Comparison of ENCODE assay signal across 11 cellular contexts in the genomic region with DNA sequence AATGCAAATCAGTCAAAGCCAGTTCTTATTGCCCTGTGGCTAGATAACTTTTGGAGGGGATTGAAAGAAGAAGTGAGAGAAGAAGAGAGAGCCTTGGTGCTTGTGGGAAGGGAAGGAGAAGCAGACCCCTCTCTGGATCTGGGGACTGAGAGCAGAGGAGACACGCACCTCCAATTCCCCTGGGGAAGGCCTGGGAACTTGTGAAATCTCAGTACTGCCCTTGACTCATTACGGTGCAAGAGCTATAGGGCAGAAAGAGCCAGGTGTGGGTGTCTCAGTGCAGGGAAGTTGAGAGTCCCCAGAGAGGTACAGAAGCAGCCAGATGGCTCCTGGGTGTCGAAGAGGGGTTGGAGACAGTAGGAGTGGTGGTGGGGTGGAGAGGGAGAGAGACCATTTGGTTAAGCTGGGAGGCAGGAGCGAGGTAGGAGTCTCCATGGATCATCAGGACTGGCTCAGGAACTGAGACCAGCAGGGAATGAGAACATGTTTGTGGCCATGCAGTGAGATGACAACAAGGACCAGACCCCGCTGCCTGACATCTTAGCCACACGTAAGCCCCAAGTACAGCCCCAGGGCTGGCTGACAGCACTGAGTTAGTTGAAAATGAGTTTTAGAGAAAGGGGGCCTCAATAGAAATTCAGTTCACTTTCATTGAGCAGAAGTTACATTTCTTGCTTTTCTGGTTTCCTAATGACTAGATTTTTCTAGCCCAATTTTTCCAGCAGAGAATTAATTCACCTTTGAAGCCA.
DNase-seq lines count a peak whose midpoint lies in the region; ATAC-seq lines count a peak whose summit lies in the region.
"Had no signal": no experiment of that assay in that cellular context is flagged by ENCODE, and none has a peak within 500 bp of the region (broad histone marks: within the 10 kb centered on the region; RNA-seq: fewer than 3 reads in every experiment).

No MANE protein-coding gene starts in this region.

- peak overlapping the region; percentile 64 for H3K4me2 ChIP-seq in BLaER1

- ATAC-seq in GM19025 (IDR thresholded peaks at IDR 0.05; ENCODE audit: low read depth, unreplicated experiment), result peak; percentile 79
- ATAC-seq in HG02642 (IDR thresholded peaks at IDR 0.05; ENCODE audit: poor library complexity, unreplicated experiment), result peak; percentile 91
- peak; percentile 61 for ATAC-seq in HG03558 (IDR thresholded peaks at IDR 0.05; ENCODE audit: extremely low read depth, unreplicated experiment)
- no peak for ATAC-seq in left cardiac atrium

- H3K27me3 ChIP-seq in BLaER1, result no peaks in the 10 kb centered on the region

- no peak overlapping the region for H3K4me3 ChIP-seq in BLaER1

- peaks cover 38% of the 10 kb centered on the region for H3K36me3 ChIP-seq in BLaER1

- peak overlapping the region; percentile 60 for H3K27ac ChIP-seq in BLaER1
- H3K27ac ChIP-seq in caudate nucleus (ENCODE audit: low read depth, low read length), result no peak overlapping the region

- H3K9ac ChIP-seq in BLaER1, result no peak overlapping the region

- no peaks in the 10 kb centered on the region for H4K20me1 ChIP-seq in BLaER1

- peaks cover 52% of the 10 kb centered on the region for H3K9me3 ChIP-seq in BLaER1

- intact Hi-C loops in left cardiac atrium (cut with DNase I), result no loop called here

- H3K4me1 ChIP-seq in BLaER1, result peaks cover 40% of the 10 kb centered on the region

- DNase-seq in left cardiac atrium (no peak), NCI-H446 treated with DMSO at 0.1 percent for 48 hours (lab: John Stamatoyannopoulos, UW) (no peak), caudate nucleus (lab: John Stamatoyannopoulos, UW) (no peak), ureter (ENCODE audit: low spot score) (no peak)
- DNase-seq: activated naive CD4-positive, alpha-beta T cell treated with Interleukin-2 at 50 U/mL for 16 hours; immature natural killer cell; posterior cingulate gyrus had no signal

Comparison
In these comparisons a context has a peak if more than half of its experiments do, and no peak if none do; other contexts are left out.
1. ATAC-seq: peak in GM19025 (single experiment), HG02642 (single experiment) and HG03558 (single experiment); none in left cardiac atrium (0 of 2).